Comparison of ENCODE assay signal across 8 cellular contexts in the genomic region with DNA sequence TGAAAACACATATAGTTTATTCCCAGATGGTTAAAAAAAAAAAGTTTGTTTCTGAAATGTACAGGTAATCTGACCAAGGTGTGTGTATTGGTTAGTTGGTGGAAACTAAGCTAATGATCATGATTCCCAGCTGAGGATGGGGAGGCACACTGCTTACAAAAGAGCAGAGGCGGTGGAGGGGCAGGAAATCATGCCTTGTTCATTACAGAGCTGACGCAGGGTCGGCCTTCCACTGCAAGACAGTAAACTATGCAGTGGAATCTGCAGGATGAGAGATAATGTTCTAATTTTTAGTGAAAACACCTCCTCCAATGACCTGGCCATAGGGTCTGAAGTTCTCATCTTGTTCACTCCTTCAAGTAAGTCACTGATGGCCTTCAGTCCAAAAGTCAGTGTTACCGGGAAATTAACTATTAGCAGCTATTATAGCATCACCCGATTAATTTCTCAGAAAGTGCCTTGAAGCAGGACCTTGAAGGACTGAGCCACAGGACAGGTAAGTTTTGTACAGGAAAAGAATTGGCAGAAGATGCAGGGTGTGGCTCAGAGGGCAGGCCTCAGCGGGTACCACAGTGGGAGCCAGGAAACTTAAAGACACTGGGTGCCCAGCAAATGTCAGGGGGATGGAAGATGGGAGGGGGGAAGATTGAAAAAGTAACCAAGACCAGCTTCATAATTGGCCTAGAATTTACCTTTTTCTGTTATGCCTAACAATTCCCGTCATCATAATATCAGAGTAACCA. TPM values are rescaled to one million over a fixed set of nuclear protein-coding genes. Genes with fewer than 3 reads are reported as not detected.
DNase-seq lines count a peak whose midpoint lies in the region; ATAC-seq, FAIRE-seq and TF ChIP-seq lines count a peak whose summit lies in the region.

No MANE protein-coding gene starts in this region.

- dilution Hi-C loops in endothelial cell of umbilical vein (cut with MboI; ENCODE audit: extremely low pct_ligation_motif_present, low sequenced_read_pairs): no loop called here

- H3K36me3 ChIP-seq in endothelial cell of umbilical vein (ENCODE audit: control insufficient read depth in 2 of 2, extremely low read depth in 1 of 2, insufficient read depth in 2 of 2, low read length in 2 of 2): peaks cover 10 to 37% of the 10 kb centered on the region in 2 experiments
- H3K36me3 ChIP-seq in upper lobe of right lung: peaks cover 10% of the 10 kb centered on the region

- H3K9ac ChIP-seq in endothelial cell of umbilical vein (replicated peaks; ENCODE audit: extremely low read depth, insufficient read depth, low read length): peak overlapping the region; percentile 57

- no peak for DNase-seq in activated naive CD4-positive, alpha-beta T cell treated with anti-CD3 and anti-CD28 coated beads, Interleukin-2, amount 10 ng/mL, durations not matched to agents 7 days and 5 days
- DNase-seq in endothelial cell of umbilical vein (ENCODE audit: low read depth, low spot score): peak; percentile 30
- DNase-seq in upper lobe of right lung: no peak
- DNase-seq in NCI-H1092 (lab: John Stamatoyannopoulos, UW): no peak
- no peak for DNase-seq in SIG-M5 (lab: John Stamatoyannopoulos, UW)

- H3K4me1 ChIP-seq in endothelial cell of umbilical vein (ENCODE audit: control insufficient read depth, extremely low read depth, insufficient read depth, low read length): peaks cover 22% of the 10 kb centered on the region
- peaks cover 53% of the 10 kb centered on the region for H3K4me1 ChIP-seq in upper lobe of right lung

- H3K9me3 ChIP-seq in endothelial cell of umbilical vein (replicated peaks; ENCODE audit: control insufficient read depth, insufficient read depth, low read length): no peaks in the 10 kb centered on the region
- no peaks in the 10 kb centered on the region for H3K9me3 ChIP-seq in upper lobe of right lung

- TF ChIP-seq CTCF in endothelial cell of umbilical vein (IDR thresholded peaks at IDR 0.05; ENCODE audit: extremely low read depth in 1 of 2, insufficient read depth in 1 of 2, low read depth in 1 of 2, low read length in 2 of 2): no peak
- TF ChIP-seq CTCF in nephron (IDR thresholded peaks at IDR 0.05; ENCODE audit: unreplicated experiment in 3 of 3): no peak
- no peak for TF ChIP-seq CTCF in upper lobe of right lung (IDR thresholded peaks at IDR 0.05)

- no peak for FAIRE-seq in endothelial cell of umbilical vein (lab: Jason Lieb, UNC)

- H3K27ac ChIP-seq in endothelial cell of umbilical vein (ENCODE audit: insufficient read depth, low read depth, low read length) (peak overlapping the region; percentile 67), upper lobe of right lung (peak overlapping the region; percentile 92)

- no peaks in the 10 kb centered on the region for H3K27me3 ChIP-seq in endothelial cell of umbilical vein (ENCODE audit: control insufficient read depth in 2 of 2, insufficient read depth in 2 of 2, low read length in 2 of 2)
- no peaks in the 10 kb centered on the region for H3K27me3 ChIP-seq in upper lobe of right lung

- TSS peak; percentile 62 for BruUV-seq in endothelial cell of umbilical vein (replicated peaks; lab: Mats Ljungman, UMichigan)

- POLR2A ChIA-PET in endothelial cell of umbilical vein (lab: Charles Lee): interaction anchor here (0.9 to 1.4 kb wide), 3 partner anchors 12 to 19 kb away, joined by 3 to 5 read pairs (median 4); no protein-coding TSS in a partner anchor

- H3K36me3 Mint-ChIP-seq in activated naive CD4-positive, alpha-beta T cell treated with anti-CD3 and anti-CD28 coated beads, Interleukin-2, amount 50 U/mL, for 24 hours: peaks cover 2% of the 10 kb centered on the region
- no peaks in the 10 kb centered on the region for H3K36me3 Mint-ChIP-seq in activated naive CD4-positive, alpha-beta T cell treated with anti-CD3 and anti-CD28 coated beads, Interleukin-2, amount 10 ng/mL, durations not matched to agents 7 days and 5 days
- peaks cover 5% of the 10 kb centered on the region for H3K36me3 Mint-ChIP-seq in nephron (ENCODE audit: low read depth)

- no peaks in the 10 kb centered on the region for H3K4me1 Mint-ChIP-seq in activated naive CD4-positive, alpha-beta T cell treated with anti-CD3 and anti-CD28 coated beads, Interleukin-2, amount 50 U/mL, for 24 hours
- H3K4me1 Mint-ChIP-seq in activated naive CD4-positive, alpha-beta T cell treated with anti-CD3 and anti-CD28 coated beads, Interleukin-2, amount 10 ng/mL, durations not matched to agents 7 days and 5 days: no peaks in the 10 kb centered on the region
- H3K4me1 Mint-ChIP-seq in nephron: peaks cover 46% of the 10 kb centered on the region

- H3K4me3 ChIP-seq in endothelial cell of umbilical vein (replicated peaks in 1 of 3; ENCODE audit: insufficient read depth in 1 of 3, low read depth in 1 of 3, low read length in 3 of 3): no peak overlapping the region
- H3K4me3 ChIP-seq in upper lobe of right lung: no peak overlapping the region

- H3K27me3 Mint-ChIP-seq in activated naive CD4-positive, alpha-beta T cell treated with anti-CD3 and anti-CD28 coated beads, Interleukin-2, amount 50 U/mL, for 24 hours: no peaks in the 10 kb centered on the region
- H3K27me3 Mint-ChIP-seq in activated naive CD4-positive, alpha-beta T cell treated with anti-CD3 and anti-CD28 coated beads, Interleukin-2, amount 10 ng/mL, durations not matched to agents 7 days and 5 days: peaks cover 5% of the 10 kb centered on the region
- no peaks in the 10 kb centered on the region for H3K27me3 Mint-ChIP-seq in nephron (ENCODE audit: low read depth)

- peak overlapping the region; percentile 36 for H3K27ac Mint-ChIP-seq in activated naive CD4-positive, alpha-beta T cell treated with anti-CD3 and anti-CD28 coated beads, Interleukin-2, amount 50 U/mL, for 24 hours
- no peak overlapping the region for H3K27ac Mint-ChIP-seq in activated naive CD4-positive, alpha-beta T cell treated with anti-CD3 and anti-CD28 coated beads, Interleukin-2, amount 10 ng/mL, durations not matched to agents 7 days and 5 days
- peak overlapping the region; percentile 91 to 99 (median 98) for H3K27ac Mint-ChIP-seq in nephron

- CTCF ChIA-PET in activated naive CD4-positive, alpha-beta T cell treated with anti-CD3 and anti-CD28 coated beads, Interleukin-2, amount 10 ng/mL, durations not matched to agents 7 days and 5 days (lab: Charles Lee): interaction anchor here (0.6 kb wide), 1 partner anchor 247 kb away, joined by 4 read pairs; no protein-coding TSS in a partner anchor
- CTCF ChIA-PET in endothelial cell of umbilical vein (lab: Charles Lee): interaction anchor here (0.8 to 8.6 kb wide), 9 partner anchors 9 to 69 kb away, joined by 3 to 69 read pairs (median 4); partner anchors contain the start of gene MYOF

- H3K79me2 ChIP-seq in endothelial cell of umbilical vein (ENCODE audit: control insufficient read depth, insufficient read depth, low read length): peaks cover 72% of the 10 kb centered on the region

- intact Hi-C loops in endothelial cell of umbilical vein (cut with micrococcal nuclease) (loop anchor here (1.0 kb wide), 3 partner anchors 10 to 16 kb away; no protein-coding TSS in a partner anchor), upper lobe of right lung (cut with DNase I) (no loop called here)

- H3K4me2 ChIP-seq in endothelial cell of umbilical vein (ENCODE audit: insufficient read depth, low read length): no peak overlapping the region

- no peak for TF ChIP-seq POLR2A in endothelial cell of umbilical vein (IDR thresholded peaks at IDR 0.05; ENCODE audit: low read depth, low read length)

- H3K9me3 Mint-ChIP-seq in activated naive CD4-positive, alpha-beta T cell treated with anti-CD3 and anti-CD28 coated beads, Interleukin-2, amount 50 U/mL, for 24 hours: no peaks in the 10 kb centered on the region
- no peaks in the 10 kb centered on the region for H3K9me3 Mint-ChIP-seq in activated naive CD4-positive, alpha-beta T cell treated with anti-CD3 and anti-CD28 coated beads, Interleukin-2, amount 10 ng/mL, durations not matched to agents 7 days and 5 days
- H3K9me3 Mint-ChIP-seq in nephron: no peaks in the 10 kb centered on the region

- H3K9me1 ChIP-seq in endothelial cell of umbilical vein (replicated peaks; ENCODE audit: control insufficient read depth, extremely low read depth, insufficient read depth, low read length): no peaks in the 10 kb centered on the region

- no peaks in the 10 kb centered on the region for H4K20me1 ChIP-seq in endothelial cell of umbilical vein (replicated peaks; ENCODE audit: control insufficient read depth, extremely low read depth, insufficient read depth, low read length)

- no peak for ATAC-seq in upper lobe of right lung
- ATAC-seq in HG03565 (IDR thresholded peaks at IDR 0.05; ENCODE audit: unreplicated experiment): no peak

- H3K4me3 Mint-ChIP-seq in activated naive CD4-positive, alpha-beta T cell treated with anti-CD3 and anti-CD28 coated beads, Interleukin-2, amount 50 U/mL, for 24 hours: no peak overlapping the region
- H3K4me3 Mint-ChIP-seq in activated naive CD4-positive, alpha-beta T cell treated with anti-CD3 and anti-CD28 coated beads, Interleukin-2, amount 10 ng/mL, durations not matched to agents 7 days and 5 days: no peak overlapping the region
- H3K4me3 Mint-ChIP-seq in nephron: no peak overlapping the region

- H2AFZ ChIP-seq in endothelial cell of umbilical vein (ENCODE audit: low read depth, low read length): no peak overlapping the region

TF ChIP-seq in endothelial cell of umbilical vein, 7 proteins besides CTCF, POLR2A, EP300 and RAD21 (continues in another document):
- TF ChIP-seq GATA2 (IDR thresholded peaks at IDR 0.05; ENCODE audit: insufficient read depth, insufficient read length, low read depth, low read length) (no peak), JUN (IDR thresholded peaks at IDR 0.05; ENCODE audit: borderline replicate concordance, insufficient read depth, insufficient read length, low read depth) (no peak)

RNA-seq across cellular contexts. Expression of gene MYOF, which starts 36.0 kb away (rescaled TPM):
- total RNA-seq in endothelial cell of umbilical vein (342 and 379 TPM in 2 replicates), upper lobe of right lung (132 TPM)
- 66.6 and 98.4 TPM in 2 replicates for polyA plus RNA-seq in endothelial cell of umbilical vein
- polyA plus RNA-seq in endothelial cell of umbilical vein (2011; cell fraction: cytosol; rRNA removed): 135 and 154 TPM in 2 replicates
- 255 and 311 TPM in 2 replicates for polyA plus RNA-seq in endothelial cell of umbilical vein (2011; cell fraction: nucleus; rRNA removed)
- polyA plus RNA-seq in endothelial cell of umbilical vein (2012): 238 and 280 TPM in 2 replicates
- polyA minus RNA-seq in endothelial cell of umbilical vein: 161 and 175 TPM in 2 replicates
- 34.8 TPM for polyA minus RNA-seq in endothelial cell of umbilical vein (2011; cell fraction: cytosol; rRNA and poly(A)+ RNA removed)
- polyA minus RNA-seq in endothelial cell of umbilical vein (2011; cell fraction: nucleus; rRNA and poly(A)+ RNA removed): 214 and 240 TPM in 2 replicates

RNA-seq across cellular contexts. Expression of gene CEP55, which starts 50.3 kb away (rescaled TPM):
- total RNA-seq in endothelial cell of umbilical vein (58.9 and 63.0 TPM in 2 replicates), upper lobe of right lung (0.35 TPM)
- 13.8 and 17.4 TPM in 2 replicates for polyA plus RNA-seq in endothelial cell of umbilical vein
- polyA plus RNA-seq in endothelial cell of umbilical vein (2011; cell fraction: cytosol; rRNA removed): 32.1 and 33.5 TPM in 2 replicates
- 17.7 and 25.4 TPM in 2 replicates for polyA plus RNA-seq in endothelial cell of umbilical vein (2011; cell fraction: nucleus; rRNA removed)
- 25.8 and 64.9 TPM in 2 replicates for polyA plus RNA-seq in endothelial cell of umbilical vein (2012)
- 11.5 and 13.4 TPM in 2 replicates for polyA minus RNA-seq in endothelial cell of umbilical vein
- 25.9 TPM for polyA minus RNA-seq in endothelial cell of umbilical vein (2011; cell fraction: cytosol; rRNA and poly(A)+ RNA removed)
- polyA minus RNA-seq in endothelial cell of umbilical vein (2011; cell fraction: nucleus; rRNA and poly(A)+ RNA removed): 7.3 and 12.3 TPM in 2 replicates

Comparison
In these comparisons a context has a peak if more than half of its experiments do, and no peak if none do; other contexts are left out.
1. RNA of gene CEP55, which starts 50.3 kb away (total RNA-seq): 58.9 to 63.0 TPM in endothelial cell of umbilical vein; 0.35 TPM in upper lobe of right lung (single experiment); every median in the first group is over 10 times any median in the second.